Comparison of ENCODE assay signal across 8 cellular contexts in the genomic region with DNA sequence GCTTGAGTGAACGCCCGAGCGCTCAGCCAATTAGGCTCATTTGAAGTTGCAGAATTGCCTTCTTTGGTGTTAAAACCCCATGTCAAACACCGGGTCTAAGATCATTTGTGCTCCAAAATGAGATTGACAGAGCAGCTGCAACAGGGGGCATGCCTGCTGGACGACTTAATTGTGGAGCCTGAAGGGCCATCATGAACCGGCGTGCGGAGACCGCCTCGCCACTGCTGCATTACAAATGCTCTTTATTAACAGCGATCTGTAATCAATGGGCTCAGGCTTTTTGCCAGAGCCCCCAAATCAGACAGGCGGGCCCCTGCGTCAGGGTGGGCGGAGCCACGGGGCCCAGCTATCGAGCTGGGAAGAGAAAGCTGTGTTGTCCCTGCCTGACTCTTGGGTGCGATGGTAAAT.
DNase-seq lines count a peak whose midpoint lies in the region; ATAC-seq, FAIRE-seq and TF ChIP-seq lines count a peak whose summit lies in the region.

No MANE protein-coding gene starts in this region.

- no peaks in the 10 kb centered on the region for H3K4me1 Mint-ChIP-seq in activated T-cell treated with anti-CD3 and anti-CD28 coated beads, Interleukin-2, amount 50 U/mL, for 72 hours (ENCODE audit: low read depth)
- no peaks in the 10 kb centered on the region for H3K4me1 Mint-ChIP-seq in activated naive CD4-positive, alpha-beta T cell treated with anti-CD3 and anti-CD28 coated beads, Interleukin-2, amount 10 ng/mL, durations not matched to agents 7 days and 5 days

- H2BK12ac ChIP-seq in neuronal stem cell (ENCODE audit: low read length), result no peak overlapping the region

- no peak for TF ChIP-seq CTCF in epithelial cell of proximal tubule (conservative IDR thresholded peaks at IDR 0.05; ENCODE audit: low read depth, low read length)

- H4K91ac ChIP-seq in neuronal stem cell (ENCODE audit: low read depth, low read length, poor library complexity), result no peak overlapping the region

- peak overlapping the region; percentile 48; the same call in 1 of the 2 replicates for H3K9ac ChIP-seq in ES-I3 (ENCODE audit: low read depth, low read length)
- no peak overlapping the region for H3K9ac ChIP-seq in neuronal stem cell (ENCODE audit: low read depth, low read length, poor library complexity)

- H3K9me3 Mint-ChIP-seq in activated T-cell treated with anti-CD3 and anti-CD28 coated beads, Interleukin-2, amount 50 U/mL, for 72 hours, result peaks cover 0 to 1% of the 10 kb centered on the region in 2 donors
- H3K9me3 Mint-ChIP-seq in activated naive CD4-positive, alpha-beta T cell treated with anti-CD3 and anti-CD28 coated beads, Interleukin-2, amount 10 ng/mL, durations not matched to agents 7 days and 5 days, result no peaks in the 10 kb centered on the region

- H3K27me3 ChIP-seq in neuronal stem cell (ENCODE audit: control insufficient read depth in 3 of 3, insufficient read depth in 3 of 3, low read depth in 1 of 3, low read length in 3 of 3), result peaks cover 0 to 51% (median 0%) of the 10 kb centered on the region in 3 experiments

- no peak overlapping the region for H3K4ac ChIP-seq in neuronal stem cell (ENCODE audit: low read length)

- peak overlapping the region; percentile 35 for H3K4me3 ChIP-seq in epithelial cell of proximal tubule (ENCODE audit: low read depth, low read length)
- peak overlapping the region in 1 of 2 donors; percentile 21 for H3K4me3 ChIP-seq in neuronal stem cell (ENCODE audit: low read length in 2 of 2)

- H3K18ac ChIP-seq in neuronal stem cell (ENCODE audit: low read length), result no peak overlapping the region

- H3K9me3 ChIP-seq in ES-I3 (ENCODE audit: control insufficient read depth, insufficient read depth, low read length), result no peaks in the 10 kb centered on the region
- no peaks in the 10 kb centered on the region for H3K9me3 ChIP-seq in neuronal stem cell (replicated peaks in 1 of 2; ENCODE audit: control insufficient read depth in 2 of 2, insufficient read depth in 1 of 2, low read depth in 1 of 2, low read length in 2 of 2)

- no peak overlapping the region for H2BK5ac ChIP-seq in neuronal stem cell (ENCODE audit: low read length)

- ATAC-seq in activated T-cell treated with anti-CD3 and anti-CD28 coated beads, Interleukin-2, amount 50 U/mL, for 72 hours (replicated peaks in 1 of 2), result no peak

- peak overlapping the region; percentile 90 for H2AFZ ChIP-seq in neuronal stem cell (ENCODE audit: low read length)

- H3K14ac ChIP-seq in neuronal stem cell (ENCODE audit: low read length), result no peak overlapping the region

- H3K4me1 ChIP-seq in ES-I3 (ENCODE audit: insufficient read depth, low read length) (peaks cover 27% of the 10 kb centered on the region), neuronal stem cell (ENCODE audit: control insufficient read depth in 2 of 2, insufficient read depth in 1 of 2, low read depth in 1 of 2, low read length in 2 of 2) (peaks cover 5 to 9% of the 10 kb centered on the region in 2 donors)

- DNase-seq in NCI-H748 treated with DMSO at 0.1 percent for 48 hours (lab: John Stamatoyannopoulos, UW) (peak; percentile 30), epithelial cell of proximal tubule (ENCODE audit: low read depth) (no peak), neuronal stem cell (ENCODE audit: low spot score) (peak; percentile 86), GM19239 (ENCODE audit: insufficient read length, low spot score) (no peak), MV-4-11 (lab: John Stamatoyannopoulos, UW) (no peak)
- DNase-seq in activated T-cell treated with anti-CD3 and anti-CD28 coated beads, Interleukin-2, amount 50 U/mL, for 72 hours, result no peak
- no peak for DNase-seq in activated naive CD4-positive, alpha-beta T cell treated with anti-CD3 and anti-CD28 coated beads, Interleukin-2, amount 10 ng/mL, durations not matched to agents 7 days and 5 days

- H3K79me1 ChIP-seq in neuronal stem cell (ENCODE audit: low read depth, low read length), result no peaks in the 10 kb centered on the region

- FAIRE-seq in GM19239 (lab: Jason Lieb, UNC), result no peak

- H3K4me2 ChIP-seq in neuronal stem cell (ENCODE audit: insufficient read depth, low read length, poor library complexity, severe bottlenecking), result peak overlapping the region; percentile 54

- H2BK15ac ChIP-seq in neuronal stem cell (ENCODE audit: low read length), result no peak overlapping the region

- no peak overlapping the region for H2AK5ac ChIP-seq in neuronal stem cell (ENCODE audit: low read depth, low read length)

- CTCF ChIA-PET in activated naive CD4-positive, alpha-beta T cell treated with anti-CD3 and anti-CD28 coated beads, Interleukin-2, amount 10 ng/mL, durations not matched to agents 7 days and 5 days (lab: Charles Lee), result no interaction called here

- H3K36me3 ChIP-seq in ES-I3 (ENCODE audit: insufficient read depth, low read length) (no peaks in the 10 kb centered on the region), neuronal stem cell (replicated peaks in 1 of 2; ENCODE audit: control insufficient read depth in 2 of 2, insufficient read depth in 2 of 2, low read length in 2 of 2) (no peaks in the 10 kb centered on the region)

- peak overlapping the region in 1 of 2 donors; percentile 14 for H3K4me3 Mint-ChIP-seq in activated T-cell treated with anti-CD3 and anti-CD28 coated beads, Interleukin-2, amount 50 U/mL, for 72 hours
- H3K4me3 Mint-ChIP-seq in activated naive CD4-positive, alpha-beta T cell treated with anti-CD3 and anti-CD28 coated beads, Interleukin-2, amount 10 ng/mL, durations not matched to agents 7 days and 5 days, result no peak overlapping the region

- H2BK120ac ChIP-seq in neuronal stem cell (ENCODE audit: low read depth, low read length), result no peak overlapping the region

- H3K27me3 Mint-ChIP-seq in activated T-cell treated with anti-CD3 and anti-CD28 coated beads, Interleukin-2, amount 50 U/mL, for 72 hours (ENCODE audit: low read depth), result peaks cover 11% of the 10 kb centered on the region
- H3K27me3 Mint-ChIP-seq in activated naive CD4-positive, alpha-beta T cell treated with anti-CD3 and anti-CD28 coated beads, Interleukin-2, amount 10 ng/mL, durations not matched to agents 7 days and 5 days, result no peaks in the 10 kb centered on the region

- WGBS in neuronal stem cell (ENCODE audit: extremely low coverage in 2 of 2, insufficient read length in 2 of 2, insufficient replicate concordance in 1 of 2), 2 donors, result no CpG with 5 or more reads among the region's 17 CpGs

- H4K8ac ChIP-seq in neuronal stem cell (ENCODE audit: low read depth, low read length), result no peak overlapping the region

- no peak overlapping the region for H3K27ac Mint-ChIP-seq in activated T-cell treated with anti-CD3 and anti-CD28 coated beads, Interleukin-2, amount 50 U/mL, for 72 hours
- H3K27ac Mint-ChIP-seq in activated naive CD4-positive, alpha-beta T cell treated with anti-CD3 and anti-CD28 coated beads, Interleukin-2, amount 10 ng/mL, durations not matched to agents 7 days and 5 days, result no peak overlapping the region

- H3K27ac ChIP-seq in neuronal stem cell (replicated peaks; ENCODE audit: low read length), result peak overlapping the region; percentile 94

- H3K36me3 Mint-ChIP-seq in activated T-cell treated with anti-CD3 and anti-CD28 coated beads, Interleukin-2, amount 50 U/mL, for 72 hours (ENCODE audit: insufficient read depth in 2 of 2), result no peaks in the 10 kb centered on the region
- H3K36me3 Mint-ChIP-seq in activated naive CD4-positive, alpha-beta T cell treated with anti-CD3 and anti-CD28 coated beads, Interleukin-2, amount 10 ng/mL, durations not matched to agents 7 days and 5 days, result no peaks in the 10 kb centered on the region

- no peak overlapping the region for H3K23ac ChIP-seq in neuronal stem cell (ENCODE audit: low read depth, low read length, poor library complexity)

Comparison
In these comparisons a context has a peak if more than half of its experiments do, and no peak if none do; other contexts are left out.
1. DNase-seq: peak in NCI-H748 treated with DMSO at 0.1 percent for 48 hours (single experiment) and neuronal stem cell (single experiment); none in epithelial cell of proximal tubule (single experiment), GM19239 (single experiment), MV-4-11 (single experiment), activated T-cell treated with anti-CD3 and anti-CD28 coated beads, Interleukin-2, amount 50 U/mL, for 72 hours (0 of 2) and activated naive CD4-positive, alpha-beta T cell treated with anti-CD3 and anti-CD28 coated beads, Interleukin-2, amount 10 ng/mL, durations not matched to agents 7 days and 5 days (single experiment).